In the genomic region with DNA sequence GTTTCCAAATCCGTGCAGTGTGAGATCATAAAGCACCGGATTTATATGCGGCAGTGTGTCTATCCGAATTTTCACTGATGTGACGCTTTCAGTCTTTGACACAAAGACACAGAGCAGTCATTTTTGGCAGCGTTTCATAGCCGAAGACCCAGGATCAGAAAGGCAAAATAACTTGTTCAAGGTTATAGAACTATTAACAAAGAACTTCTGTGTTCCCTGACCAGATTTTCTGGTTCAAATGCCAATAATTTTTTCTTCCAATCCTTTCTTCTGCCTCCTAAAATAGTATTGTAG, we compare ENCODE assay signal across 21 cellular contexts. TPM values are rescaled to one million over a fixed set of nuclear protein-coding genes. Genes with fewer than 3 reads are reported as not detected.
DNase-seq lines count a peak whose midpoint lies in the region; ATAC-seq, FAIRE-seq and TF ChIP-seq lines count a peak whose summit lies in the region.
"Had no signal": no experiment of that assay in that cellular context is flagged by ENCODE, and none has a peak within 500 bp of the region (broad histone marks: within the 10 kb centered on the region; RNA-seq: fewer than 3 reads in every experiment).

No MANE protein-coding gene starts in this region.

- H3K27ac Mint-ChIP-seq in astrocyte (ENCODE audit: unreplicated experiment): no peak overlapping the region
- H3K27ac Mint-ChIP-seq in stimulated activated naive B cell treated with anti-CD40 and anti-IgM and Interleukin-4, amounts not matched to agents 10 μg/mL and 1 μg/mL and 100 μg/mL, for 72 hours: peak overlapping the region; percentile 56

- H3K9ac ChIP-seq in HUES48 (ENCODE audit: low read depth, low read length) (no peak overlapping the region), astrocyte (ENCODE audit: low read length) (no peak overlapping the region), iPS-20b (ENCODE audit: low read depth, low read length) (no peak overlapping the region)

- H3K27me3 ChIP-seq in HUES48 (ENCODE audit: control insufficient read depth, insufficient read depth, low read length) (peaks cover 47% of the 10 kb centered on the region), astrocyte (ENCODE audit: insufficient read depth, low read length) (peaks cover 26% of the 10 kb centered on the region), iPS-20b (ENCODE audit: insufficient read depth, low read length) (peaks cover 65% of the 10 kb centered on the region)

- no peaks in the 10 kb centered on the region for H3K36me3 ChIP-seq in HUES48 (ENCODE audit: control insufficient read depth, insufficient read depth, low read length)
- no peaks in the 10 kb centered on the region for H3K36me3 ChIP-seq in astrocyte (ENCODE audit: insufficient read depth, low read length)
- H3K36me3 ChIP-seq in iPS-20b (ENCODE audit: insufficient read depth, low read depth, low read length): no peaks in the 10 kb centered on the region
- H3K36me3 ChIP-seq: Peyer's patch had no signal

- no peak for ATAC-seq in stimulated activated naive B cell treated with anti-CD40 and anti-IgM and Interleukin-4, amounts not matched to agents 10 μg/mL and 1 μg/mL and 100 μg/mL, for 72 hours (replicated peaks)
- ATAC-seq in HG03432 (IDR thresholded peaks at IDR 0.05; ENCODE audit: unreplicated experiment): no peak
- no peak for ATAC-seq in sciatic nerve
- ATAC-seq in stimulated activated naive CD8-positive, alpha-beta T cell treated with anti-CD3 and anti-CD28 coated beads, Interleukin-15, Interleukin-2, amounts not matched to agents 100 U/mL and 50 U/mL, for 24 hours: no peak
- ATAC-seq: GM12878, K562, Right ventricle myocardium inferior had no signal

- peak overlapping the region; percentile 71 for H3K4me3 Mint-ChIP-seq in astrocyte (ENCODE audit: unreplicated experiment)
- H3K4me3 Mint-ChIP-seq in stimulated activated naive B cell treated with anti-CD40 and anti-IgM and Interleukin-4, amounts not matched to agents 10 μg/mL and 1 μg/mL and 100 μg/mL, for 72 hours: peak overlapping the region in 1 of 2 donors; percentile 25

- H3K9me3 ChIP-seq in HUES48 (ENCODE audit: control insufficient read depth, insufficient read depth, low read length): no peaks in the 10 kb centered on the region
- no peaks in the 10 kb centered on the region for H3K9me3 ChIP-seq in astrocyte (ENCODE audit: insufficient read depth, low read depth, low read length)
- no peaks in the 10 kb centered on the region for H3K9me3 ChIP-seq in iPS-20b (ENCODE audit: insufficient read depth, low read depth, low read length)
- H3K9me3 ChIP-seq: Peyer's patch had no signal

- H3K27me3 Mint-ChIP-seq in astrocyte (ENCODE audit: low read depth, unreplicated experiment): peaks cover 62% of the 10 kb centered on the region
- H3K27me3 Mint-ChIP-seq in stimulated activated naive B cell treated with anti-CD40 and anti-IgM and Interleukin-4, amounts not matched to agents 10 μg/mL and 1 μg/mL and 100 μg/mL, for 72 hours: peaks cover 38 to 48% of the 10 kb centered on the region in 2 donors

- no peak for TF ChIP-seq CTCF in astrocyte (IDR thresholded peaks at IDR 0.05; ENCODE audit: insufficient read depth, low read depth, low read length)

- no peak overlapping the region for H2AFZ ChIP-seq in astrocyte (ENCODE audit: low read depth, low read length)

- H4K20me1 ChIP-seq in astrocyte (ENCODE audit: insufficient read depth, low read length): no peaks in the 10 kb centered on the region

- no peak overlapping the region for H3K4me2 ChIP-seq in astrocyte (ENCODE audit: low read length)

- peaks cover 2% of the 10 kb centered on the region for H3K9me3 Mint-ChIP-seq in astrocyte (ENCODE audit: unreplicated experiment)
- peaks cover 0 to 10% of the 10 kb centered on the region in 2 donors for H3K9me3 Mint-ChIP-seq in stimulated activated naive B cell treated with anti-CD40 and anti-IgM and Interleukin-4, amounts not matched to agents 10 μg/mL and 1 μg/mL and 100 μg/mL, for 72 hours

- no peaks in the 10 kb centered on the region for H3K4me1 Mint-ChIP-seq in astrocyte (ENCODE audit: low read depth, unreplicated experiment)
- peaks cover 0 to 3% of the 10 kb centered on the region in 2 donors for H3K4me1 Mint-ChIP-seq in stimulated activated naive B cell treated with anti-CD40 and anti-IgM and Interleukin-4, amounts not matched to agents 10 μg/mL and 1 μg/mL and 100 μg/mL, for 72 hours

- H3K4me3 ChIP-seq in HUES48 (ENCODE audit: low read depth, low read length): peak overlapping the region; percentile 61
- H3K4me3 ChIP-seq in astrocyte (ENCODE audit: insufficient read depth, low read depth, low read length): no peak overlapping the region
- peak overlapping the region; percentile 68 for H3K4me3 ChIP-seq in iPS-20b (ENCODE audit: low read length)
- H3K4me3 ChIP-seq: GM12878, K562, Peyer's patch had no signal

- no peaks in the 10 kb centered on the region for H3K79me2 ChIP-seq in astrocyte (ENCODE audit: insufficient read depth, low read length)

- H3K27ac ChIP-seq in HUES48 (ENCODE audit: low read depth, low read length) (no peak overlapping the region), astrocyte (ENCODE audit: low read depth, low read length) (no peak overlapping the region), iPS-20b (ENCODE audit: low read length) (no peak overlapping the region)
- H3K27ac ChIP-seq: HL-60, Peyer's patch had no signal

- intact Hi-C loops in sciatic nerve (cut with DNase I): no loop called here

- DNase-seq in astrocyte (ENCODE audit: low read depth) (no peak), sciatic nerve (ENCODE audit: low spot score) (no peak)
- DNase-seq in stimulated activated naive B cell treated with anti-CD40 and anti-IgM and Interleukin-4, amounts not matched to agents 10 μg/mL and 1 μg/mL and 100 μg/mL, for 72 hours: no peak
- no peak for DNase-seq in stimulated activated naive CD8-positive, alpha-beta T cell treated with anti-CD3 and anti-CD28 coated beads, Interleukin-15, Interleukin-2, amounts not matched to agents 100 U/mL and 50 U/mL, for 24 hours
- DNase-seq: C1 segment of cervical spinal cord, DND-41, GDM1, NCI-H1436, NCI-H2081, Peyer's patch had no signal

- no peaks in the 10 kb centered on the region for H3K36me3 Mint-ChIP-seq in astrocyte (ENCODE audit: low read depth, unreplicated experiment)
- peaks cover 4 to 5% of the 10 kb centered on the region in 2 donors for H3K36me3 Mint-ChIP-seq in stimulated activated naive B cell treated with anti-CD40 and anti-IgM and Interleukin-4, amounts not matched to agents 10 μg/mL and 1 μg/mL and 100 μg/mL, for 72 hours

- H3K4me1 ChIP-seq in HUES48 (ENCODE audit: control insufficient read depth, insufficient read depth, low read length) (peaks cover 5% of the 10 kb centered on the region), astrocyte (ENCODE audit: insufficient read depth, low read length) (no peaks in the 10 kb centered on the region), iPS-20b (ENCODE audit: insufficient read depth, low read length) (0 out of 2 replicates have a peak, but pooled peaks cover 3% of the 10 kb centered on the region)
- H3K4me1 ChIP-seq: Peyer's patch had no signal

- FAIRE-seq in astrocyte (lab: Jason Lieb, UNC): no peak
- FAIRE-seq: GM12878, HTR-8/SVneo, K562 had no signal

RNA-seq across cellular contexts. Expression of a gene that starts 1.1 kb away (rescaled TPM):
- 0.79 TPM in 1 of 2 replicates, not detected in the other for total RNA-seq in astrocyte
- total RNA-seq in sciatic nerve: not detected
- total RNA-seq: A673, GM12878, H4, K562, NCI-H460, Peyer's patch had no signal
